In genomic region chr3:38116471-38117162, GRCh38 we compare ENCODE assay signal across 18 cellular contexts. TPM values are rescaled to one million over a fixed set of nuclear protein-coding genes. Genes with fewer than 3 reads are reported as not detected.
DNase-seq lines count a peak whose midpoint lies in the region; ATAC-seq and TF ChIP-seq lines count a peak whose summit lies in the region.
"Had no signal": no experiment of that assay in that cellular context is flagged by ENCODE, and none has a peak within 500 bp of the region (broad histone marks: within the 10 kb centered on the region; RNA-seq: fewer than 3 reads in every experiment).

No MANE protein-coding gene starts in this region.

- H3K4me1 ChIP-seq in transverse colon: no peaks in the 10 kb centered on the region

- no peaks in the 10 kb centered on the region for H3K27me3 ChIP-seq in transverse colon

- no peak overlapping the region for H3K27ac ChIP-seq in transverse colon

- TF ChIP-seq CTCF in transverse colon (IDR thresholded peaks at IDR 0.05): no peak

- H3K4me3 ChIP-seq in transverse colon: no peak overlapping the region

- DNase-seq in activated effector memory CD4-positive, alpha-beta T cell treated with anti-CD3 and anti-CD28 coated beads, Interleukin-2, amount 50 U/mL, for 16 hours: peak; percentile 60
- no peak for DNase-seq in activated effector memory CD4-positive, alpha-beta T cell treated with Interleukin-2 at 50 U/mL for 16 hours
- DNase-seq in RPMI7951 (ENCODE audit: low read depth) (peak; percentile 23), kidney tubule cell (ENCODE audit: low spot score) (peak; percentile 41), transverse colon (peak; percentile 35), HuH-7 (ENCODE audit: low spot score) (no peak), T-helper 1 cell (no peak)
- DNase-seq: activated CD4-positive, alpha-beta T cell treated with anti-CD3 and anti-CD28 coated beads, Interleukin-2, amount 10 ng/mL, durations not matched to agents 24 days and 14 days; activated T-cell treated with anti-CD3 and anti-CD28 coated beads, Interleukin-2, amount 50 U/mL, for 48 hours; CD4-positive, alpha-beta memory T cell; foreskin melanocyte; GOT3; MM.1S; NCI-H2029; retina; stimulated activated CD4-positive, alpha-beta T cell treated with anti-CD3 and anti-CD28 coated beads, Interleukin-1b, Interleukin-23, amount 100 ng/mL, for 48 hours had no signal

- peaks cover 0 to 11% (median 3%) of the 10 kb centered on the region in 4 donors for H3K36me3 ChIP-seq in transverse colon

- no peak for TF ChIP-seq EP300 in transverse colon (IDR thresholded peaks at IDR 0.05; ENCODE audit: low read depth)

- TF ChIP-seq POLR2A in transverse colon (IDR thresholded peaks at IDR 0.05): no peak

- in situ Hi-C loops in transverse colon (cut with MboI; ENCODE audit: low pct_ligation_motif_present in 1 of 4, low pct_unique_long_range_greater_than_20kb in 1 of 4, low sequenced_read_pairs in 3 of 4): loop anchor here in 1 of 4 donors (25.0 kb wide), 1 partner anchor 371 kb away; the partner anchor contains the start of gene EXOG

- no peak for ATAC-seq in GM18520 (IDR thresholded peaks at IDR 0.05; ENCODE audit: unreplicated experiment)

- H3K9me3 ChIP-seq in transverse colon: no peaks in the 10 kb centered on the region

- 69% methylated on average over 9 of the region's 12 CpGs; no CpG with 5 or more reads in 1 of the 2 donors for WGBS in transverse colon (ENCODE audit: low coverage in 1 of 2), 2 donors

- intact Hi-C loops in transverse colon (cut with DNase I; ENCODE audit: low total_unique reads): no loop called here

RNA-seq across cellular contexts. Expression of gene ACAA1, which starts 20.3 kb away (rescaled TPM):
- 12.5 and 18.3 TPM in 2 replicates for total RNA-seq in RPMI7951 (2014; rRNA removed; shearing (Covaris generic))
- total RNA-seq in transverse colon: 100 to 1,000 TPM; 123 to 278 (median 204) TPM

RNA-seq across cellular contexts. Expression of gene MYD88, which starts 21.8 kb away (rescaled TPM):
- total RNA-seq in RPMI7951 (2014; rRNA removed; shearing (Covaris generic)): 3.2 and 4.4 TPM in 2 replicates
- 10 to 100 TPM; 49.0 to 82.2 (median 76.5) TPM for total RNA-seq in transverse colon
- total RNA-seq: HT1080 had no signal

RNA-seq across cellular contexts. Expression of gene OXSR1, which starts 48.7 kb away (rescaled TPM):
- 50.9 and 58.8 TPM in 2 replicates for total RNA-seq in RPMI7951 (2014; rRNA removed; shearing (Covaris generic))
- total RNA-seq in transverse colon: 10 to 100 TPM; 35.9 to 47.9 (median 43.5) TPM

Comparison
In these comparisons a context has a peak if more than half of its experiments do, and no peak if none do; other contexts are left out.
1. DNase-seq: peak in activated effector memory CD4-positive, alpha-beta T cell treated with anti-CD3 and anti-CD28 coated beads, Interleukin-2, amount 50 U/mL, for 16 hours (single experiment), RPMI7951 (single experiment), kidney tubule cell (single experiment) and transverse colon (single experiment); none in activated effector memory CD4-positive, alpha-beta T cell treated with Interleukin-2 at 50 U/mL for 16 hours (single experiment), HuH-7 (single experiment) and T-helper 1 cell (0 of 5).